Comparison of ENCODE assay signal across 11 cellular contexts in genomic region chr1:84174051-84174556, GRCh38. TPM values are rescaled to one million over a fixed set of nuclear protein-coding genes. Genes with fewer than 3 reads are reported as not detected.
A peak's percentile ranks its signal among the peaks of the same experiment; 100 is the strongest.
DNase-seq lines count a peak whose midpoint lies in the region; ATAC-seq and TF ChIP-seq lines count a peak whose summit lies in the region.
"Had no signal": no experiment of that assay in that cellular context is flagged by ENCODE, and none has a peak within 500 bp of the region (broad histone marks: within the 10 kb centered on the region; RNA-seq: fewer than 3 reads in every experiment).

No MANE protein-coding gene starts in this region.

- H3K4me3 ChIP-seq in HCT116 (replicated peaks in 1 of 2; ENCODE audit: low read depth in 1 of 2, low read length in 2 of 2): peak overlapping the region; percentile 33 to 45
- H3K4me3 ChIP-seq: neural progenitor cell had no signal

- H3K27ac ChIP-seq in HCT116 (ENCODE audit: low read depth, low read length) (peak overlapping the region; percentile 99), angular gyrus (ENCODE audit: low read depth, low read length) (peak overlapping the region; percentile 48)
- H3K27ac ChIP-seq: neural progenitor cell had no signal

- no peaks in the 10 kb centered on the region for H3K27me3 ChIP-seq in HCT116 (ENCODE audit: insufficient read depth, low read length)
- H3K27me3 ChIP-seq: neural progenitor cell had no signal

- no peaks in the 10 kb centered on the region for H4K20me1 ChIP-seq in HCT116 (ENCODE audit: insufficient read depth)

- RAD21 ChIA-PET in HCT116 (lab: Charles Lee; ENCODE audit: low non-redundant PET in 1 of 2, low total read pairs in 2 of 2, uncharacterized antibody in 2 of 2, unreplicated experiment in 2 of 2): no interaction called here

- intact Hi-C loops in HCT116 (cut with micrococcal nuclease): loop anchor here (5.0 kb wide), 2 partner anchors 73 to 123 kb away; no protein-coding TSS in a partner anchor

- H3K9ac ChIP-seq in HCT116 (ENCODE audit: low read length): peak overlapping the region; percentile 67
- H3K9ac ChIP-seq: neural progenitor cell had no signal

- no peaks in the 10 kb centered on the region for H3K36me3 ChIP-seq in HCT116 (ENCODE audit: control insufficient read depth in 1 of 2, insufficient read depth in 2 of 2, low read length in 2 of 2)
- H3K36me3 ChIP-seq: neural progenitor cell had no signal

- peak; percentile 39 for TF ChIP-seq RAD21 in HCT116 (IDR thresholded peaks at IDR 0.05; ENCODE audit: low read depth)

- POLR2A ChIA-PET in HCT116 (lab: Charles Lee): interaction anchor here (0.6 to 2.2 kb wide), 9 partner anchors 10 to 192 kb away, joined by 3 to 10 read pairs (median 4); partner anchors contain the start of genes PRKACB and SAMD13

- no peak for TF ChIP-seq POLR2A in HCT116 (IDR thresholded peaks at IDR 0.05; ENCODE audit: borderline replicate concordance, extremely low read depth, insufficient read depth, insufficient read length)

- H3K9me3 ChIP-seq in HCT116 (ENCODE audit: control insufficient read depth in 1 of 2, insufficient read depth in 1 of 2, low read depth in 1 of 2, low read length in 2 of 2): no peaks in the 10 kb centered on the region

- H3K9me2 ChIP-seq in HCT116 (ENCODE audit: insufficient read depth): no peaks in the 10 kb centered on the region

- H3K79me2 ChIP-seq in HCT116 (ENCODE audit: insufficient read depth, low read length): peaks cover 88% of the 10 kb centered on the region

- TSS peak; percentile 87 for BruUV-seq in HCT116 (replicated peaks; lab: Mats Ljungman, UMichigan)

- peak; percentile 90 for ATAC-seq in HCT116
- no peak for ATAC-seq in GM18867 (IDR thresholded peaks at IDR 0.05; ENCODE audit: unreplicated experiment)
- ATAC-seq in GM18873 (IDR thresholded peaks at IDR 0.05; ENCODE audit: low FRiP score, unreplicated experiment): no peak
- ATAC-seq in GM21360 (IDR thresholded peaks at IDR 0.05; ENCODE audit: unreplicated experiment): no peak

- H2AFZ ChIP-seq in HCT116 (ENCODE audit: low read depth, low read length, poor library complexity, severe bottlenecking): no peak overlapping the region
- H2AFZ ChIP-seq: neural progenitor cell had no signal

- no peak for TF ChIP-seq CTCF in HCT116 (IDR thresholded peaks at IDR 0.05 in 2 of 3, conservative IDR thresholded peaks at IDR 0.05 in 1 of 3; ENCODE audit: borderline replicate concordance in 1 of 3, insufficient read depth in 1 of 3, low read depth in 2 of 3, low read length in 2 of 3)

- DNase-seq in ACHN (peak; percentile 83), HCT116 (ENCODE audit: low read depth, low spot score) (peak; percentile 94), islet precursor cell (peak; percentile 57), retina (no peak)
- DNase-seq: activated CD4-positive, alpha-beta T cell treated with anti-CD3 and anti-CD28 coated beads, Interleukin-2, amount 50 U/mL, for 48 hours; NCI-H774 had no signal

- peaks cover 89 to 97% of the 10 kb centered on the region in 2 experiments for H3K4me1 ChIP-seq in HCT116 (ENCODE audit: control insufficient read depth in 1 of 2, insufficient read depth in 2 of 2, low read length in 2 of 2)
- H3K4me1 ChIP-seq: neural progenitor cell had no signal

- CTCF ChIA-PET in HCT116 (lab: Charles Lee): no interaction called here

- H3K4me2 ChIP-seq in HCT116 (ENCODE audit: low read length): peak overlapping the region; percentile 73
- H3K4me2 ChIP-seq: neural progenitor cell had no signal

- in situ Hi-C loops in ACHN (cut with HindIII; ENCODE audit: low pct_ligation_motif_present, low pct_unique_long_range_greater_than_20kb, low sequenced_read_pairs): no loop called here

TF ChIP-seq in HCT116, 20 proteins besides CTCF, POLR2A, EP300 and RAD21:
- no peak; the same call in 1 of the 2 replicates for TF ChIP-seq POLR2AphosphoS5 (IDR thresholded peaks at IDR 0.05; ENCODE audit: low read depth, low read length)
- peak; percentile 94 for TF ChIP-seq CBX3 (IDR thresholded peaks at IDR 0.05; ENCODE audit: low read depth)
- peak; percentile 97 for TF ChIP-seq SP1 (IDR thresholded peaks at IDR 0.05; ENCODE audit: low read depth)
- peak; percentile 58 for TF ChIP-seq MAX (IDR thresholded peaks at IDR 0.05)
- no peak for TF ChIP-seq ZNF274 (IDR thresholded peaks at IDR 0.05; ENCODE audit: low read depth, low read length)
- TF ChIP-seq TCF7L2 (IDR thresholded peaks at IDR 0.05; ENCODE audit: borderline replicate concordance, extremely low read depth, insufficient read depth, insufficient read length): peak; percentile 97
- TF ChIP-seq EZH2 (IDR thresholded peaks at IDR 0.05): no peak
- peak; percentile 83 for TF ChIP-seq SRF (IDR thresholded peaks at IDR 0.05; ENCODE audit: low read depth)
- no peak for TF ChIP-seq ATF3 (IDR thresholded peaks at IDR 0.05)
- TF ChIP-seq FOSL1 (IDR thresholded peaks at IDR 0.05; ENCODE audit: low read depth): peak; percentile 96
- peak; percentile 98 for TF ChIP-seq JUND (IDR thresholded peaks at IDR 0.05)
- peak; percentile 33 for TF ChIP-seq YY1 (IDR thresholded peaks at IDR 0.05; ENCODE audit: extremely low read depth, insufficient replicate concordance, low read depth, low read length)
- 0 out of 2 replicates have a peak, but pooled peaks have one; percentile 24 for TF ChIP-seq ELF1 (IDR thresholded peaks at IDR 0.05; ENCODE audit: borderline replicate concordance, low read depth)
- peak; percentile 89 for TF ChIP-seq SIN3A (IDR thresholded peaks at IDR 0.05; ENCODE audit: low read depth)
- peak; percentile 78 for TF ChIP-seq CEBPB (IDR thresholded peaks at IDR 0.05; ENCODE audit: low read depth)
- 0 out of 2 replicates have a peak, but pooled peaks have one; percentile 40 for TF ChIP-seq EGR1 (IDR thresholded peaks at IDR 0.05; ENCODE audit: low read depth)

RNA-seq across cellular contexts. Expression of gene PRKACB, which starts 30.0 kb away (rescaled TPM):
- total RNA-seq in HCT116 (2021; ENCODE audit: unreplicated experiment): 135 TPM
- 16.6 and 32.8 TPM in 2 replicates for polyA plus RNA-seq in HCT116 (2012)
